In the genomic region with DNA sequence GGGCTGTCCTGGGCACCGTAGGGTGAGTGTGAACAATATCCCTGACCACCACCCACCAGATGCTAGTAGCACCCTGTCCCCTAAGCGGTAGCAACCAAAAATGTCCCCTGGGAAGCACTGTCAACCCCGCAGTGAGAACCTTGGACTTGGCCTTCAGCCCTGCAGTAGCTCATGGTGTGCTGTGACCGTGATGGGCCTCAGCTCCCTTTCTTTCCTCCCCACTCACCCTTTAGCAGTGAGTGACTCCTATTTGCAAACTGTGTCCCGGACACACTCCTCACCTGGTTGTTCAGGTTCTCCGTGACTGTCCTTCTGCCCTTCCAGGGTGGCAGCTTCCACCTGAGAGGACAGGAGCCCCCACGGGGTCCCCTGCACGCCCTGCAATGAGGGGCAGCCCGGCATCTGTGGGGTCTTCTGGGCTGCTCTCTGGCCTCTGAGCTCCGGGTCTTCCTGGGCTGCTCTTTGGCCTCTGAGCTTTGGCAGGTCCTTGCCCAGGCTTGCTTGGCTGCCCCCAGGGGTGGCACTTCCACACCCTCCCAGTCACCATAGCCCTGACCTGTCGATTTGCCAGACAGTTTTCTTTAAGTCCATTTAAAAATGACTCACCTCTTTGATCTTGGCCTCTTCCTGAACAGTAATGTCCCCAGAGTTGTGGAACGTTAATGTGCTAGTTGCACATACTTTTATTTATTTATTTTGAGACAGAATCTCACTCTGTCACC, we compare ENCODE assay signal across 13 cellular contexts. TPM values are rescaled to one million over a fixed set of nuclear protein-coding genes. Genes with fewer than 3 reads are reported as not detected.
A peak's percentile ranks its signal among the peaks of the same experiment; 100 is the strongest.
DNase-seq lines count a peak whose midpoint lies in the region; ATAC-seq, FAIRE-seq and TF ChIP-seq lines count a peak whose summit lies in the region.
"Had no signal": no experiment of that assay in that cellular context is flagged by ENCODE, and none has a peak within 500 bp of the region (broad histone marks: within the 10 kb centered on the region; RNA-seq: fewer than 3 reads in every experiment).

No MANE protein-coding gene starts in this region.

- no peak for ATAC-seq in CD4-positive, alpha-beta T cell (ENCODE audit: poor library complexity)
- ATAC-seq in HG02798 (IDR thresholded peaks at IDR 0.05; ENCODE audit: poor library complexity, unreplicated experiment) (no peak), GM19467 (IDR thresholded peaks at IDR 0.05; ENCODE audit: unreplicated experiment) (no peak)

- peaks cover 18% of the 10 kb centered on the region for H3K36me3 Mint-ChIP-seq in CD4-positive, alpha-beta T cell (ENCODE audit: low read depth)
- H3K36me3 Mint-ChIP-seq in nephron (ENCODE audit: low read depth), result peaks cover 11% of the 10 kb centered on the region

- no peak for DNase-seq in CD4-positive, alpha-beta T cell
- no peak for DNase-seq in LNCaP clone FGC (ENCODE audit: low read depth)
- peak; percentile 28 for DNase-seq in choroid plexus epithelial cell (ENCODE audit: low read depth)
- DNase-seq in GM19239 (ENCODE audit: insufficient read length, low spot score), result no peak
- DNase-seq in AML-193 (lab: John Stamatoyannopoulos, UW), result no peak
- DNase-seq: DMS53; NCI-H524; stimulated activated CD4-positive, alpha-beta T cell treated with anti-CD3 and anti-CD28 coated beads, Interleukin-2, amount 100 ng/mL, for 48 hours had no signal

- peak overlapping the region; percentile 77 for H3K4me3 ChIP-seq in LNCaP clone FGC (ENCODE audit: low read depth, low read length)
- no peak overlapping the region for H3K4me3 ChIP-seq in choroid plexus epithelial cell (ENCODE audit: low read depth, low read length)
- H3K4me3 ChIP-seq: tibial nerve had no signal

- POLR2A ChIA-PET in CD4-positive, alpha-beta T cell (lab: Charles Lee), result no interaction called here

- no peak for TF ChIP-seq CTCF in CD4-positive, alpha-beta T cell (IDR thresholded peaks at IDR 0.05)
- TF ChIP-seq CTCF in LNCaP clone FGC (IDR thresholded peaks at IDR 0.05; ENCODE audit: control insufficient read depth, extremely low read depth, insufficient read depth) (no peak), choroid plexus epithelial cell (conservative IDR thresholded peaks at IDR 0.05; ENCODE audit: low read depth, low read length) (no peak), nephron (IDR thresholded peaks at IDR 0.05; ENCODE audit: unreplicated experiment in 3 of 3) (no peak)

- H3K27ac ChIP-seq in CD4-positive, alpha-beta T cell (ENCODE audit: low read depth, low read length), result no peak overlapping the region

- no peaks in the 10 kb centered on the region for H3K27me3 ChIP-seq in CD4-positive, alpha-beta T cell (ENCODE audit: control insufficient read depth, insufficient read depth, low read length)
- H3K27me3 ChIP-seq: tibial nerve had no signal

- intact Hi-C loops in CD4-positive, alpha-beta T cell (cut with DNase I, micrococcal nuclease), result no loop called here

- no peaks in the 10 kb centered on the region for H3K9me3 Mint-ChIP-seq in CD4-positive, alpha-beta T cell
- no peaks in the 10 kb centered on the region for H3K9me3 Mint-ChIP-seq in nephron

- H3K9me3 ChIP-seq in CD4-positive, alpha-beta T cell (ENCODE audit: control insufficient read depth, low read length), result no peaks in the 10 kb centered on the region
- H3K9me3 ChIP-seq: tibial nerve had no signal

- H3K27ac Mint-ChIP-seq in CD4-positive, alpha-beta T cell, result no peak overlapping the region
- no peak overlapping the region for H3K27ac Mint-ChIP-seq in nephron

- H3K4me1 Mint-ChIP-seq in CD4-positive, alpha-beta T cell (ENCODE audit: low read depth), result peaks cover 36% of the 10 kb centered on the region
- peaks cover 60% of the 10 kb centered on the region for H3K4me1 Mint-ChIP-seq in nephron

- FAIRE-seq in GM19239 (lab: Jason Lieb, UNC), result no peak
- FAIRE-seq: endometrium had no signal

- no peaks in the 10 kb centered on the region for H3K27me3 Mint-ChIP-seq in CD4-positive, alpha-beta T cell
- no peaks in the 10 kb centered on the region for H3K27me3 Mint-ChIP-seq in nephron (ENCODE audit: low read depth)

- CTCF ChIA-PET in CD4-positive, alpha-beta T cell (lab: Charles Lee), result no interaction called here

- H3K4me3 Mint-ChIP-seq in CD4-positive, alpha-beta T cell, result peak overlapping the region; percentile 74
- H3K4me3 Mint-ChIP-seq in nephron, result peak overlapping the region; percentile 52 to 74 (median 68)

RNA-seq across cellular contexts. Expression of a gene that starts 3.8 kb away (rescaled TPM):
- 10 to 100 TPM; 41.8 to 42.5 TPM for total RNA-seq in CD4-positive, alpha-beta T cell
